17 cellular contexts compared by ENCODE assay signal in genomic region chr18:46424898-46425297, GRCh38.
DNase-seq lines count a peak whose midpoint lies in the region; ATAC-seq and TF ChIP-seq lines count a peak whose summit lies in the region.
"Had no signal": no experiment of that assay in that cellular context is flagged by ENCODE, and none has a peak within 500 bp of the region (broad histone marks: within the 10 kb centered on the region; RNA-seq: fewer than 3 reads in every experiment).

No MANE protein-coding gene starts in this region.

- peak; percentile 19 for DNase-seq in NCI-H1436 (lab: John Stamatoyannopoulos, UW)
- no peak for DNase-seq in NCI-H1436 treated with DMSO at 0.1 percent for 48 hours (lab: John Stamatoyannopoulos, UW)
- peak; percentile 23 for DNase-seq in M059J (ENCODE audit: low read depth)
- peak; percentile 26 for DNase-seq in epithelial cell of esophagus (ENCODE audit: low read depth)
- peak; percentile 69 for DNase-seq in prostate gland (ENCODE audit: low spot score)
- DNase-seq in NOMO-1 treated with dmso at 0.1 percent for 144 hours (lab: John Stamatoyannopoulos, UW; ENCODE audit: unreplicated experiment) = no peak
- no peak for DNase-seq in NK-92 (lab: John Stamatoyannopoulos, UW; ENCODE audit: unreplicated experiment)
- DNase-seq: activated effector memory CD4-positive, alpha-beta T cell treated with Interleukin-2 at 50 U/mL for 16 hours; cortex of kidney; MG63; naive thymus-derived CD4-positive, alpha-beta T cell; PC-3 had no signal

- WGBS in prostate gland = 25% methylated on average over 8 of the region's 8 CpGs

- no peaks in the 10 kb centered on the region for H3K9me3 ChIP-seq in prostate gland
- H3K9me3 ChIP-seq: A549, heart left ventricle, MG63 had no signal

- H3K36me3 ChIP-seq in prostate gland = no peaks in the 10 kb centered on the region
- H3K36me3 ChIP-seq: heart left ventricle, MG63 had no signal

- TF ChIP-seq POLR2A in prostate gland (IDR thresholded peaks at IDR 0.05) = peak; percentile 20

- intact Hi-C loops in prostate gland (cut with DNase I) = no loop called here

- no peaks in the 10 kb centered on the region for H3K4me1 ChIP-seq in prostate gland (replicated peaks)
- H3K4me1 ChIP-seq: A549 had no signal

- peak overlapping the region; percentile 32 to 39 for H3K27ac ChIP-seq in prostate gland
- H3K27ac ChIP-seq: A549, heart left ventricle had no signal

- TF ChIP-seq CTCF in epithelial cell of esophagus (IDR thresholded peaks at IDR 0.05; ENCODE audit: insufficient read depth, low read depth, low read length, missing control alignments) (no peak), prostate gland (IDR thresholded peaks at IDR 0.05) (no peak)

- no peaks in the 10 kb centered on the region for H3K27me3 ChIP-seq in prostate gland (replicated peaks; ENCODE audit: insufficient read depth)
- H3K27me3 ChIP-seq: heart left ventricle, MG63 had no signal

- ATAC-seq in GM19035 (IDR thresholded peaks at IDR 0.05; ENCODE audit: unreplicated experiment) = no peak
- ATAC-seq: A549; CD8-positive, alpha-beta T cell; esophagus mucosa; heart left ventricle; naive thymus-derived CD4-positive, alpha-beta T cell; PC-3 had no signal

- H3K4me3 ChIP-seq in epithelial cell of esophagus (ENCODE audit: low read length) = no peak overlapping the region
- H3K4me3 ChIP-seq in prostate gland = no peak overlapping the region
- H3K4me3 ChIP-seq: A549, heart left ventricle, MG63 had no signal

Comparison
In these comparisons a context has a peak if more than half of its experiments do, and no peak if none do; other contexts are left out.
1. DNase-seq: peak in NCI-H1436 (single experiment), M059J (single experiment), epithelial cell of esophagus (single experiment) and prostate gland (single experiment); none in NCI-H1436 treated with DMSO at 0.1 percent for 48 hours (single experiment), NOMO-1 treated with dmso at 0.1 percent for 144 hours (single experiment) and NK-92 (single experiment).